8 cellular contexts compared by ENCODE assay signal in genomic region chr20:49167811-49168507, GRCh38. TPM values are rescaled to one million over a fixed set of nuclear protein-coding genes. Genes with fewer than 3 reads are reported as not detected.
A peak's percentile ranks its signal among the peaks of the same experiment; 100 is the strongest.
DNase-seq lines count a peak whose midpoint lies in the region; ATAC-seq and TF ChIP-seq lines count a peak whose summit lies in the region.

No MANE protein-coding gene starts in this region.

- ATAC-seq in WTC11 (no peak), Right ventricle myocardium superior (ENCODE audit: poor library complexity) (peak; percentile 73), HG03097 (IDR thresholded peaks at IDR 0.05; ENCODE audit: low FRiP score, unreplicated experiment) (no peak), GM21515 (IDR thresholded peaks at IDR 0.05; ENCODE audit: unreplicated experiment) (no peak), GM21786 (IDR thresholded peaks at IDR 0.05; ENCODE audit: unreplicated experiment) (no peak)

- POLR2A ChIA-PET in CD4-positive, alpha-beta memory T cell (lab: Charles Lee; ENCODE audit: partially characterized antibody) = interaction anchor here (2.9 kb wide), 1 partner anchor 20 kb away, joined by 11 read pairs; the partner anchor contains the start of gene STAU1
- POLR2A ChIA-PET in WTC11 (lab: Charles Lee) = interaction anchor here (1.2 kb wide), 1 partner anchor 51 kb away, joined by 4 read pairs; the partner anchor contains the start of gene DDX27

- H3K27me3 Mint-ChIP-seq in CD4-positive, alpha-beta memory T cell = no peaks in the 10 kb centered on the region
- no peaks in the 10 kb centered on the region for H3K27me3 Mint-ChIP-seq in WTC11 (ENCODE audit: low read depth)

- intact Hi-C loops in CD4-positive, alpha-beta memory T cell (cut with micrococcal nuclease) = no loop called here
- intact Hi-C loops in Right ventricle myocardium superior (cut with DNase I) = no loop called here

- H3K4me1 Mint-ChIP-seq in CD4-positive, alpha-beta memory T cell = peaks cover 39 to 67% (median 54%) of the 10 kb centered on the region in 4 donors
- peaks cover 18% of the 10 kb centered on the region for H3K4me1 Mint-ChIP-seq in WTC11

- no peaks in the 10 kb centered on the region for H3K9me3 ChIP-seq in CD4-positive, alpha-beta memory T cell (ENCODE audit: control insufficient read depth in 1 of 2, low read length in 2 of 2)

- peaks cover 53% of the 10 kb centered on the region for H3K4me1 ChIP-seq in CD4-positive, alpha-beta memory T cell (ENCODE audit: insufficient read depth, low read length)

- CTCF ChIA-PET in CD4-positive, alpha-beta memory T cell (lab: Charles Lee; ENCODE audit: partially characterized antibody) = interaction anchor here (1.8 to 3.2 kb wide), 2 partner anchors 13 to 35 kb away, joined by 9 to 13 read pairs; no protein-coding TSS in a partner anchor
- CTCF ChIA-PET in WTC11 (lab: Charles Lee) = interaction anchor here (0.8 to 1.2 kb wide), 3 partner anchors 35 to 78 kb away, joined by 3 to 6 read pairs (median 4); no protein-coding TSS in a partner anchor

- no peak for DNase-seq in CD4-positive, alpha-beta memory T cell
- DNase-seq in WTC11 (ENCODE audit: low spot score) = no peak
- DNase-seq in Right ventricle myocardium superior = no peak
- peak; percentile 36 for DNase-seq in renal cortical epithelial cell (ENCODE audit: low read depth)
- DNase-seq in glomerular visceral epithelial cell (ENCODE audit: extremely low spot score) = no peak

- no peak overlapping the region for H3K4me3 ChIP-seq in CD4-positive, alpha-beta memory T cell (ENCODE audit: low read length in 2 of 2)

- H3K4me3 Mint-ChIP-seq in CD4-positive, alpha-beta memory T cell = peak overlapping the region in 6 of 8 donors; percentile 4 to 80 (median 52)
- no peak overlapping the region for H3K4me3 Mint-ChIP-seq in WTC11

- H3K36me3 Mint-ChIP-seq in CD4-positive, alpha-beta memory T cell = peaks cover 20 to 43% of the 10 kb centered on the region in 2 donors
- peaks cover 18% of the 10 kb centered on the region for H3K36me3 Mint-ChIP-seq in WTC11

- H3K27ac ChIP-seq in CD4-positive, alpha-beta memory T cell (ENCODE audit: low read depth, low read length) = no peak overlapping the region

- H3K27ac Mint-ChIP-seq in CD4-positive, alpha-beta memory T cell = peak overlapping the region in 6 of 7 donors; percentile 38 to 88 (median 79)
- peak overlapping the region; percentile 2; the same call in 1 of the 2 replicates for H3K27ac Mint-ChIP-seq in WTC11

- no peaks in the 10 kb centered on the region for H3K27me3 ChIP-seq in CD4-positive, alpha-beta memory T cell (ENCODE audit: insufficient read depth, low read length)

- peaks cover 9% of the 10 kb centered on the region for H3K36me3 ChIP-seq in CD4-positive, alpha-beta memory T cell (ENCODE audit: insufficient read depth, low read length)

- no peaks in the 10 kb centered on the region for H3K9me3 Mint-ChIP-seq in CD4-positive, alpha-beta memory T cell
- H3K9me3 Mint-ChIP-seq in WTC11 = no peaks in the 10 kb centered on the region

- TF ChIP-seq CTCF in WTC11 (IDR thresholded peaks at IDR 0.05) = no peak

TF ChIP-seq in WTC11, 78 proteins besides CTCF, POLR2A, EP300 and RAD21:
- TF ChIP-seq ZNF281 (CRISPR knock-in tag; IDR thresholded peaks at IDR 0.05) (no peak), NR3C1 (CRISPR knock-in tag; conservative IDR thresholded peaks at IDR 0.05; ENCODE audit: low read depth) (no peak), ZBTB43 (CRISPR knock-in tag; IDR thresholded peaks at IDR 0.05) (no peak), GRHL2 (CRISPR knock-in tag; IDR thresholded peaks at IDR 0.05; ENCODE audit: insufficient replicate concordance, severe bottlenecking) (no peak), USF1 (CRISPR knock-in tag; IDR thresholded peaks at IDR 0.05) (no peak), FOXP4 (CRISPR knock-in tag; IDR thresholded peaks at IDR 0.05) (no peak), FOXK1 (CRISPR knock-in tag; IDR thresholded peaks at IDR 0.05) (no peak), JAZF1 (CRISPR knock-in tag; IDR thresholded peaks at IDR 0.05) (no peak), ZNF423 (CRISPR knock-in tag; IDR thresholded peaks at IDR 0.05) (no peak), TP53 (CRISPR knock-in tag; IDR thresholded peaks at IDR 0.05) (no peak)

RNA-seq across cellular contexts. Expression of gene STAU1, which starts 20.2 kb away (rescaled TPM):
- total RNA-seq in CD4-positive, alpha-beta memory T cell = 10 to 100 TPM; 49.4 to 49.9 TPM
- 10 to 100 TPM; 23.2 to 48.7 TPM for polyA plus RNA-seq in CD4-positive, alpha-beta memory T cell
- total RNA-seq in WTC11 (2021) = 83.6 to 92.6 TPM (median 87.3 TPM) in 3 replicates
- 49.1 TPM for total RNA-seq in Right ventricle myocardium superior
- 47.2 and 117 TPM in 2 replicates for total RNA-seq in renal cortical epithelial cell

RNA-seq across cellular contexts. Expression of gene DDX27, which starts 51.3 kb away (rescaled TPM):
- 10 to 100 TPM; 60.3 to 60.4 TPM for total RNA-seq in CD4-positive, alpha-beta memory T cell
- polyA plus RNA-seq in CD4-positive, alpha-beta memory T cell = 10 to 100 TPM; 21.6 to 47.1 TPM
- total RNA-seq in WTC11 (2021) (44.2 to 54.8 TPM (median 46.5 TPM) in 3 replicates), Right ventricle myocardium superior (12.2 TPM), renal cortical epithelial cell (50.5 and 61.1 TPM in 2 replicates)
